19 cellular contexts compared by ENCODE assay signal in the genomic region with DNA sequence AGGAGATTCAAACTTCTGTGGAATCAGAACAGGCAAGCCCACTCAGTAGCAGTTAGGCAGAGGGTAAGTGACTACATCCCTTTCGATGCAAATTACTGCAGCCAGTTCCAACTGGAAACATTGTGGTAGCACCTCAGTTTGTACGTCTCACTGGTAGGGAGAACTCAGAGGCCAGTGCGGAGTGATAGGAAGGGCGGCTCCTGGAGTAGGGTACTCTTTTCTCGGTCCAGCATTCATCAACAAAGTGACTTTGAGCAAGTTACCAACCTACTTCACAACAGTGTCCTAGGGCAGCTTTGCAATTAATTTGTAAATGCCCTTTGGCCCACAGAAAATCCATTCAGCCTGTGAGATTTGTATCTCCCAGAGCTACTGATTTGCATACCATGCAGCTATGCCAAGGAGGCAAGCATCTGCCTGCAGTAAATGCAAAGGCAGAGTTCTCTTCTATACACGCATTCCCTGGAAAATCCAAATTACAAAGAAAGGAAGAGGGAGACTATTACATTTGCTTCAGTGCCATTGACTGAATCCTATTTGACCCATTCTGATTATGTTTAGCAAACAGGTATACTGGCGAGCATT.
"Had no signal": no experiment of that assay in that cellular context is flagged by ENCODE, and none has a peak within 500 bp of the region (broad histone marks: within the 10 kb centered on the region; RNA-seq: fewer than 3 reads in every experiment).

No MANE protein-coding gene starts in this region.

- H3K27me3 ChIP-seq: body of pancreas, sigmoid colon had no signal

- ATAC-seq: activated CD8-positive, alpha-beta T cell treated with anti-CD3 and anti-CD28 coated beads, Interleukin-2, amount 10 ng/mL, durations not matched to agents 7 days and 5 days; activated naive CD8-positive, alpha-beta T cell treated with anti-CD3 and anti-CD28 coated beads, Interleukin-2, amount 50 U/mL, for 24 hours; body of pancreas; natural killer cell had no signal

- H3K27ac ChIP-seq: body of pancreas, left ventricle myocardium inferior, sigmoid colon, thoracic aorta, VCaP had no signal

- H3K4me3 ChIP-seq: body of pancreas, left ventricle myocardium inferior, sigmoid colon, thoracic aorta had no signal

- H3K9me3 ChIP-seq: body of pancreas, left ventricle myocardium inferior, sigmoid colon, thoracic aorta had no signal

- H3K36me3 ChIP-seq: left ventricle myocardium inferior, sigmoid colon, thoracic aorta had no signal

- H3K4me1 ChIP-seq: left ventricle myocardium inferior, sigmoid colon had no signal

- DNase-seq: activated CD4-positive, alpha-beta T cell treated with anti-CD3 and anti-CD28 coated beads for 1 hour; activated CD4-positive, alpha-beta T cell treated with anti-CD3 and anti-CD28 coated beads, Interleukin-2, amount 50 U/mL, for 1 hour; activated CD8-positive, alpha-beta T cell treated with anti-CD3 and anti-CD28 coated beads, Interleukin-2, amount 10 ng/mL, durations not matched to agents 7 days and 5 days; activated gamma-delta T cell; activated naive CD4-positive, alpha-beta T cell treated with anti-CD3 and anti-CD28 coated beads, Interleukin-2, amount 50 U/mL, for 16 hours; activated naive CD8-positive, alpha-beta T cell treated with anti-CD3 and anti-CD28 coated beads, Interleukin-2, amount 50 U/mL, for 24 hours; body of pancreas; erythroblast; foreskin fibroblast; left ventricle myocardium inferior; midbrain; natural killer cell; occipital lobe; sigmoid colon; stimulated activated CD4-positive, alpha-beta T cell treated with anti-CD3 and anti-CD28 coated beads, Interleukin-2, amount 100 ng/mL, for 48 hours; stimulated activated CD8-positive, alpha-beta memory T cell treated with anti-CD3 and anti-CD28 coated beads, Interleukin-4, amount 100 ng/mL, for 48 hours; stimulated activated naive CD4-positive, alpha-beta T cell treated with Interleukin-2 at 50 U/mL for 16 hours had no signal
